Comparison of ENCODE assay signal across 10 cellular contexts in genomic region chr2:43539991-43540860, GRCh38. TPM values are rescaled to one million over a fixed set of nuclear protein-coding genes. Genes with fewer than 3 reads are reported as not detected.
DNase-seq lines count a peak whose midpoint lies in the region; ATAC-seq and TF ChIP-seq lines count a peak whose summit lies in the region.
"Had no signal": no experiment of that assay in that cellular context is flagged by ENCODE, and none has a peak within 500 bp of the region (broad histone marks: within the 10 kb centered on the region; RNA-seq: fewer than 3 reads in every experiment).

No MANE protein-coding gene starts in this region.

- intact Hi-C loops in colonic mucosa (cut with DNase I), result loop anchor here (10.0 kb wide), 1 partner anchor 585 kb away; no protein-coding TSS in a partner anchor
- intact Hi-C loops in aorta (cut with DNase I), result loop anchor here (2.0 to 5.0 kb wide), 5 partner anchors 53 to 593 kb away; partner anchors contain the start of gene ZFP36L2 (in 1 of the 2)

- peak overlapping the region in 1 of 2 donors; percentile 27 for H3K4me3 Mint-ChIP-seq in activated T-cell treated with anti-CD3 and anti-CD28 coated beads, Interleukin-2, amount 50 U/mL, for 72 hours
- H3K4me3 Mint-ChIP-seq in activated T-cell treated with anti-CD3 and anti-CD28 coated beads, Interleukin-2, amount 50 U/mL, for 24 hours, result no peak overlapping the region
- H3K4me3 Mint-ChIP-seq: nephron progenitor cell had no signal

- H2AFZ ChIP-seq in mesenchymal stem cell (ENCODE audit: low read depth, low read length), result no peak overlapping the region

- no peak overlapping the region for H2BK120ac ChIP-seq in mesenchymal stem cell (ENCODE audit: low read depth, low read length)

- H3K36me3 Mint-ChIP-seq in activated T-cell treated with anti-CD3 and anti-CD28 coated beads, Interleukin-2, amount 50 U/mL, for 72 hours (ENCODE audit: insufficient read depth in 2 of 2), result peaks cover 2 to 7% of the 10 kb centered on the region in 2 donors
- H3K36me3 Mint-ChIP-seq in activated T-cell treated with anti-CD3 and anti-CD28 coated beads, Interleukin-2, amount 50 U/mL, for 24 hours (ENCODE audit: low read depth), result peaks cover 57% of the 10 kb centered on the region

- H3K4me3 ChIP-seq in colonic mucosa, result no peak overlapping the region
- H3K4me3 ChIP-seq in mesenchymal stem cell (ENCODE audit: insufficient read depth in 1 of 2, low read depth in 1 of 2, low read length in 2 of 2), result no peak overlapping the region
- no peak overlapping the region for H3K4me3 ChIP-seq in aorta (ENCODE audit: low read length in 2 of 2)
- H3K4me3 ChIP-seq: cardiac muscle cell had no signal

- DNase-seq in activated T-cell treated with anti-CD3 and anti-CD28 coated beads, Interleukin-2, amount 50 U/mL, for 72 hours, result no peak
- DNase-seq in activated T-cell treated with anti-CD3 and anti-CD28 coated beads, Interleukin-2, amount 50 U/mL, for 24 hours, result no peak
- peak; percentile 38 for DNase-seq in colonic mucosa
- peak; percentile 88 for DNase-seq in mesenchymal stem cell
- peak in 1 of 2 donors; percentile 78 for DNase-seq in aorta
- DNase-seq in NCI-H774 (lab: John Stamatoyannopoulos, UW), result no peak
- DNase-seq in RPMI8226, result no peak
- DNase-seq: nephron progenitor cell had no signal

- H3K27me3 ChIP-seq in colonic mucosa, result no peaks in the 10 kb centered on the region
- H3K27me3 ChIP-seq in mesenchymal stem cell (ENCODE audit: control insufficient read depth in 1 of 2, insufficient read depth in 1 of 2, low read length in 2 of 2), result no peaks in the 10 kb centered on the region
- H3K27me3 ChIP-seq in aorta (ENCODE audit: control insufficient read depth in 1 of 2, insufficient read depth in 2 of 2, low read length in 1 of 2), result no peaks in the 10 kb centered on the region
- H3K27me3 ChIP-seq: cardiac muscle cell had no signal

- H3K36me3 ChIP-seq in colonic mucosa (no peaks in the 10 kb centered on the region), mesenchymal stem cell (ENCODE audit: control insufficient read depth in 1 of 2, insufficient read depth in 2 of 2, low read depth in 1 of 2, low read length in 2 of 2) (peaks cover 0 to 8% of the 10 kb centered on the region in 2 experiments), aorta (ENCODE audit: control insufficient read depth in 1 of 2, insufficient read depth in 2 of 2, low read length in 1 of 2) (no peaks in the 10 kb centered on the region)
- H3K36me3 ChIP-seq: cardiac muscle cell had no signal

- no peak overlapping the region for H3K18ac ChIP-seq in mesenchymal stem cell (ENCODE audit: low read depth in 1 of 2, low read length in 2 of 2)

- H3K23ac ChIP-seq in mesenchymal stem cell (ENCODE audit: low read length in 2 of 2), result no peak overlapping the region

- H2BK15ac ChIP-seq in mesenchymal stem cell (ENCODE audit: low read depth, poor library complexity, severe bottlenecking), result no peak overlapping the region

- H3K27ac ChIP-seq in colonic mucosa (peak overlapping the region; percentile 3), mesenchymal stem cell (ENCODE audit: low read length, poor library complexity, severe bottlenecking) (no peak overlapping the region), aorta (ENCODE audit: low read depth in 1 of 2, low read length in 2 of 2) (peak overlapping the region in 1 of 2 donors; percentile 30)
- H3K27ac ChIP-seq: cardiac muscle cell had no signal

- no peak overlapping the region for H4K8ac ChIP-seq in mesenchymal stem cell (ENCODE audit: low read length)

- H2BK12ac ChIP-seq in mesenchymal stem cell (ENCODE audit: low read length in 2 of 2), result no peak overlapping the region

- H3K9me3 ChIP-seq in colonic mucosa, result no peaks in the 10 kb centered on the region
- H3K9me3 ChIP-seq in mesenchymal stem cell (ENCODE audit: control insufficient read depth, low read length), result no peaks in the 10 kb centered on the region
- H3K9me3 ChIP-seq in aorta (ENCODE audit: control insufficient read depth, low read length), result no peaks in the 10 kb centered on the region

- no peaks in the 10 kb centered on the region for H3K27me3 Mint-ChIP-seq in activated T-cell treated with anti-CD3 and anti-CD28 coated beads, Interleukin-2, amount 50 U/mL, for 72 hours (ENCODE audit: low read depth)
- no peaks in the 10 kb centered on the region for H3K27me3 Mint-ChIP-seq in activated T-cell treated with anti-CD3 and anti-CD28 coated beads, Interleukin-2, amount 50 U/mL, for 24 hours

- H3K79me1 ChIP-seq in mesenchymal stem cell (replicated peaks; ENCODE audit: low read length, poor library complexity, severe bottlenecking), result peaks cover 2% of the 10 kb centered on the region

- WGBS in mesenchymal stem cell, result 72% methylated on average over 3 of the region's 4 CpGs
- 7 to 13% methylated on average over 4 of the region's 4 CpGs for WGBS in aorta, 2 donors

- ATAC-seq in activated T-cell treated with anti-CD3 and anti-CD28 coated beads, Interleukin-2, amount 50 U/mL, for 72 hours (replicated peaks in 1 of 2), result no peak
- ATAC-seq in aorta (ENCODE audit: low FRiP score) (peak; percentile 92), HG03571 (IDR thresholded peaks at IDR 0.05; ENCODE audit: unreplicated experiment) (no peak)

- no peaks in the 10 kb centered on the region for H3K4me1 ChIP-seq in colonic mucosa
- no peaks in the 10 kb centered on the region for H3K4me1 ChIP-seq in mesenchymal stem cell (ENCODE audit: control insufficient read depth, insufficient read depth, low read depth, low read length)
- H3K4me1 ChIP-seq in aorta (ENCODE audit: control insufficient read depth in 1 of 2, insufficient read depth in 2 of 2, low read length in 2 of 2), result peaks cover 2 to 17% of the 10 kb centered on the region in 2 donors

- H3K14ac ChIP-seq in mesenchymal stem cell (ENCODE audit: low read length in 2 of 2), result no peak overlapping the region

- H3K4me2 ChIP-seq in mesenchymal stem cell (ENCODE audit: low read length, poor library complexity, severe bottlenecking), result no peak overlapping the region

- peak overlapping the region in 1 of 2 experiments; percentile 58 for H3K4ac ChIP-seq in mesenchymal stem cell (ENCODE audit: low read depth in 1 of 2, low read length in 2 of 2)

- peak overlapping the region; percentile 72 for H3K27ac Mint-ChIP-seq in activated T-cell treated with anti-CD3 and anti-CD28 coated beads, Interleukin-2, amount 50 U/mL, for 72 hours
- no peak overlapping the region for H3K27ac Mint-ChIP-seq in activated T-cell treated with anti-CD3 and anti-CD28 coated beads, Interleukin-2, amount 50 U/mL, for 24 hours
- H3K27ac Mint-ChIP-seq: nephron progenitor cell had no signal

- H3K4me1 Mint-ChIP-seq in activated T-cell treated with anti-CD3 and anti-CD28 coated beads, Interleukin-2, amount 50 U/mL, for 72 hours (ENCODE audit: low read depth), result peaks cover 36% of the 10 kb centered on the region
- peaks cover 22% of the 10 kb centered on the region for H3K4me1 Mint-ChIP-seq in activated T-cell treated with anti-CD3 and anti-CD28 coated beads, Interleukin-2, amount 50 U/mL, for 24 hours (ENCODE audit: low read depth)
- H3K4me1 Mint-ChIP-seq: nephron progenitor cell had no signal

- H3K9ac ChIP-seq in colonic mucosa (ENCODE audit: low read depth in 2 of 2, low read length in 2 of 2) (no peak overlapping the region), mesenchymal stem cell (ENCODE audit: low read length) (peak overlapping the region; percentile 67)

- no peak overlapping the region for H2BK5ac ChIP-seq in mesenchymal stem cell (ENCODE audit: low read depth, low read length, poor library complexity, severe bottlenecking)

- no peak overlapping the region for H4K91ac ChIP-seq in mesenchymal stem cell (ENCODE audit: low read length)

- H3K9me3 Mint-ChIP-seq in activated T-cell treated with anti-CD3 and anti-CD28 coated beads, Interleukin-2, amount 50 U/mL, for 72 hours, result no peaks in the 10 kb centered on the region
- no peaks in the 10 kb centered on the region for H3K9me3 Mint-ChIP-seq in activated T-cell treated with anti-CD3 and anti-CD28 coated beads, Interleukin-2, amount 50 U/mL, for 24 hours

- no peak for TF ChIP-seq CTCF in colonic mucosa (IDR thresholded peaks at IDR 0.05)

- no peak overlapping the region for H2AK5ac ChIP-seq in mesenchymal stem cell (ENCODE audit: low read length, severe bottlenecking)

RNA-seq across cellular contexts. Expression of gene THADA, which starts 55.6 kb away (rescaled TPM):
- 10 to 100 TPM; 39.5 to 46.3 TPM for total RNA-seq in activated T-cell treated with anti-CD3 and anti-CD28 coated beads, Interleukin-2, amount 50 U/mL, for 72 hours
- 10 to 100 TPM; 14.6 to 31.4 TPM for total RNA-seq in colonic mucosa
- 5.1 TPM for polyA plus RNA-seq in mesenchymal stem cell (2013, experiment 1 of 2)
- 4.3 TPM for polyA plus RNA-seq in mesenchymal stem cell (2013, experiment 2 of 2)
- total RNA-seq in aorta, result 10 to 100 TPM; 30.5 to 38.5 TPM
- 10 to 100 TPM; 12.4 to 19.4 TPM for polyA plus RNA-seq in aorta

Comparison
In these comparisons a context has a peak if more than half of its experiments do, and no peak if none do; other contexts are left out.
1. DNase-seq: peak in colonic mucosa (single experiment) and mesenchymal stem cell (single experiment); none in activated T-cell treated with anti-CD3 and anti-CD28 coated beads, Interleukin-2, amount 50 U/mL, for 72 hours (0 of 2), activated T-cell treated with anti-CD3 and anti-CD28 coated beads, Interleukin-2, amount 50 U/mL, for 24 hours (single experiment), NCI-H774 (single experiment) and RPMI8226 (single experiment).